2 cellular contexts compared by ENCODE assay signal in genomic region chr5:82421119-82421518, GRCh38.
TF ChIP-seq lines count a peak whose summit lies in the region.

No MANE protein-coding gene starts in this region.

TF ChIP-seq in HCT116, 20 proteins besides CTCF, POLR2A, EP300 and RAD21:
- TF ChIP-seq REST (IDR thresholded peaks at IDR 0.05; ENCODE audit: low read depth), result no peak
- no peak for TF ChIP-seq ATF3 (IDR thresholded peaks at IDR 0.05)
- peak; percentile 49; the same call in 1 of the 2 replicates for TF ChIP-seq SP1 (IDR thresholded peaks at IDR 0.05; ENCODE audit: low read depth)
- no peak for TF ChIP-seq SIN3A (IDR thresholded peaks at IDR 0.05; ENCODE audit: low read depth)
- no peak for TF ChIP-seq ZBTB33 (IDR thresholded peaks at IDR 0.05; ENCODE audit: extremely low read depth, insufficient replicate concordance, low read length)
- peak; percentile 72 for TF ChIP-seq CEBPB (IDR thresholded peaks at IDR 0.05; ENCODE audit: low read depth)
- peak; percentile 61 for TF ChIP-seq FOSL1 (IDR thresholded peaks at IDR 0.05; ENCODE audit: low read depth)
- TF ChIP-seq ELF1 (IDR thresholded peaks at IDR 0.05; ENCODE audit: borderline replicate concordance, low read depth), result no peak
- peak; percentile 67 for TF ChIP-seq TCF7L2 (IDR thresholded peaks at IDR 0.05; ENCODE audit: borderline replicate concordance, extremely low read depth, insufficient read depth, insufficient read length)
- TF ChIP-seq EZH2 (IDR thresholded peaks at IDR 0.05), result no peak
- TF ChIP-seq YY1 (IDR thresholded peaks at IDR 0.05; ENCODE audit: extremely low read depth, insufficient replicate concordance, low read depth, low read length), result no peak
- TF ChIP-seq CBX3 (IDR thresholded peaks at IDR 0.05; ENCODE audit: low read depth), result peak; percentile 62; the same call in 1 of the 2 replicates
- TF ChIP-seq MAX (IDR thresholded peaks at IDR 0.05), result no peak
- TF ChIP-seq SRF (IDR thresholded peaks at IDR 0.05; ENCODE audit: low read depth), result peak; percentile 59; the same call in 1 of the 2 replicates
- no peak for TF ChIP-seq POLR2AphosphoS5 (IDR thresholded peaks at IDR 0.05; ENCODE audit: low read depth, low read length)
- no peak for TF ChIP-seq ZFX (IDR thresholded peaks at IDR 0.05)
- peak; percentile 46; the same call in 1 of the 2 replicates for TF ChIP-seq JUND (IDR thresholded peaks at IDR 0.05)
- no peak for TF ChIP-seq ZNF274 (IDR thresholded peaks at IDR 0.05; ENCODE audit: low read depth, low read length)
- no peak for TF ChIP-seq EZH2phosphoT487 (IDR thresholded peaks at IDR 0.05; ENCODE audit: borderline replicate concordance)
- TF ChIP-seq EGR1 (IDR thresholded peaks at IDR 0.05; ENCODE audit: low read depth), result no peak

TF ChIP-seq in SK-N-SH treated with all-trans-retinoic acid at 6 μM for 48 hours, 23 proteins besides CTCF, POLR2A, EP300 and RAD21 (continued from another document):
- TF ChIP-seq TSHZ2 (CRISPR knock-in tag; IDR thresholded peaks at IDR 0.05) (no peak), BACH2 (CRISPR knock-in tag; IDR thresholded peaks at IDR 0.05; ENCODE audit: borderline replicate concordance) (no peak), OSR1 (CRISPR knock-in tag; IDR thresholded peaks at IDR 0.05) (no peak), ZNF70 (CRISPR knock-in tag; IDR thresholded peaks at IDR 0.05) (no peak)
